Comparison of ENCODE assay signal across 11 cellular contexts in the genomic region with DNA sequence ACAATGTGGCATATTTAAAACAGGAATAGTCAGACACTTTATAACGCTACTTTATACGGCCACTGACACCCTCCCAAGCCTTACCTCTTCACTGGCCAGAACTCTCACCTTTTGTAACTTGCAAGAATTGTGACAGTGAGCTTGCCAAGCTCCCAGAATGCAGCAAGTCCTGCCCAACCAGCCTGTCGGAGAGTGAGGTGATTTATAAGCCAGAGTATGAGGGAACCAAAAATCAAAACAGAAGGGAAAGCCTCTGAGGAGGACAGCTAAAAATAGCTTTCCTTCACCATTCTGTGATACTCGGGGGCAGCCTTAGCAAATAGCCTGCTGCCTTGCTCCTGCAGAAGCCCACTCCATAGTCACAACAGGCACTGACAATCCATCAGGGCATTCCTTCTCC.
"Had no signal": no experiment of that assay in that cellular context is flagged by ENCODE, and none has a peak within 500 bp of the region (broad histone marks: within the 10 kb centered on the region; RNA-seq: fewer than 3 reads in every experiment).

No MANE protein-coding gene starts in this region.

- FAIRE-seq: endometrium, small intestine had no signal

- ATAC-seq: foreskin keratinocyte; stimulated activated effector memory CD8-positive, alpha-beta T cell treated with anti-CD3 and anti-CD28 coated beads, Interleukin-12 subunit alpha, Interleukin-12 subunit beta, amount 100 ng/mL, for 72 hours had no signal

- H3K27ac Mint-ChIP-seq: activated naive CD8-positive, alpha-beta T cell; stimulated activated effector memory CD8-positive, alpha-beta T cell treated with anti-CD3 and anti-CD28 coated beads, Interleukin-12 subunit alpha, Interleukin-12 subunit beta, amount 100 ng/mL, for 72 hours had no signal

- H3K27me3 ChIP-seq: foreskin keratinocyte had no signal

- H3K4me3 Mint-ChIP-seq: activated naive CD8-positive, alpha-beta T cell; neural crest cell; stimulated activated effector memory CD8-positive, alpha-beta T cell treated with anti-CD3 and anti-CD28 coated beads, Interleukin-12 subunit alpha, Interleukin-12 subunit beta, amount 100 ng/mL, for 72 hours had no signal

- H3K27me3 Mint-ChIP-seq: activated naive CD8-positive, alpha-beta T cell had no signal

- H3K36me3 Mint-ChIP-seq: activated naive CD8-positive, alpha-beta T cell; stimulated activated effector memory CD8-positive, alpha-beta T cell treated with anti-CD3 and anti-CD28 coated beads, Interleukin-12 subunit alpha, Interleukin-12 subunit beta, amount 100 ng/mL, for 72 hours had no signal

- DNase-seq: activated T-cell treated with anti-CD3 and anti-CD28 coated beads, Interleukin-2, amount 50 U/mL, for 1 hour; amygdala; foreskin keratinocyte; head of caudate nucleus; right cardiac atrium; small intestine; T-helper 2 cell had no signal

- H3K9me3 Mint-ChIP-seq: neural crest cell; stimulated activated effector memory CD8-positive, alpha-beta T cell treated with anti-CD3 and anti-CD28 coated beads, Interleukin-12 subunit alpha, Interleukin-12 subunit beta, amount 100 ng/mL, for 72 hours had no signal

- H3K27ac ChIP-seq: foreskin keratinocyte had no signal
